ENCODE assay signal across 36 cellular contexts in the genomic region with DNA sequence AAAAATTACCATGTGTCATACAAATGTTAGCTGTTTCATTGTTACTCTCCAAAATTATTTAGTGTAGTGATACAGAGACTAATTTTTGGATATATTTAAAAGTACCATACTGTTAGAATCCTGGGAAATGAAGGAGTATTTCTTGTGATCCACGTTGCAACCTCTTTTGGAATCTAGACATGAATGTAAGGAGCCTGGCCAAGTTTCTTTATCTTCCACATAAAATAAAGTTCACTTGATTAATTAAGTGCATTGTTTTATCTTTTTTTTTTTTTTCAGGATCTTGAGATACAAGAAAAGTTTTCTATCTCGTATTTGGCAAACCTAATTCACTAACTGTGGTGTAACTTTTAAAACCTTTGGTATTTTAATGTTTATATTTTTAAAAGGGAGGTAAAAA.
"Had no signal": no experiment of that assay in that cellular context is flagged by ENCODE, and none has a peak within 500 bp of the region (broad histone marks: within the 10 kb centered on the region; RNA-seq: fewer than 3 reads in every experiment).

No MANE protein-coding gene starts in this region.

- H3K27ac ChIP-seq: adrenal gland, ascending aorta, brain microvascular endothelial cell, coronary artery, dorsolateral prefrontal cortex, esophagus muscularis mucosa, gastroesophageal sphincter, WERI-Rb-1 had no signal

- H3K9me3 ChIP-seq: adrenal gland, ascending aorta, esophagus muscularis mucosa, gastroesophageal sphincter had no signal

- H3K4me1 ChIP-seq: adrenal gland, ascending aorta, esophagus muscularis mucosa, gastroesophageal sphincter had no signal

- ATAC-seq: activated CD4-positive, alpha-beta T cell treated with anti-CD3 and anti-CD28 coated beads for 36 hours; activated CD8-positive, alpha-beta memory T cell treated with anti-CD3 and anti-CD28 coated beads, Interleukin-2, amount 10 ng/mL, durations not matched to agents 7 days and 5 days; activated CD8-positive, alpha-beta T cell treated with anti-CD3 and anti-CD28 coated beads, Interleukin-2, amount 10 ng/mL, durations not matched to agents 7 days and 5 days; activated naive CD8-positive, alpha-beta T cell treated with anti-CD3 and anti-CD28 coated beads, Interleukin-2, amount 50 U/mL, for 24 hours; gastroesophageal sphincter; T-helper 17 cell had no signal

- H3K27ac Mint-ChIP-seq: activated CD4-positive, alpha-beta memory T cell treated with anti-CD3 and anti-CD28 coated beads for 36 hours; activated CD4-positive, alpha-beta T cell treated with anti-CD3 and anti-CD28 coated beads for 36 hours; activated CD4-positive, alpha-beta T cell treated with anti-CD3 and anti-CD28 coated beads, Interleukin-2, amount 10 ng/mL, durations not matched to agents 24 days and 14 days; activated CD8-positive, alpha-beta memory T cell treated with anti-CD3 and anti-CD28 coated beads, Interleukin-2, amount 10 ng/mL, durations not matched to agents 7 days and 5 days; activated CD8-positive, alpha-beta T cell treated with anti-CD3 and anti-CD28 coated beads, Interleukin-2, amount 10 ng/mL, durations not matched to agents 7 days and 5 days; activated naive CD4-positive, alpha-beta T cell treated with anti-CD3 and anti-CD28 coated beads for 36 hours; activated naive CD4-positive, alpha-beta T cell treated with anti-CD3 and anti-CD28 coated beads, Interleukin-2, amount 50 U/mL, for 24 hours; activated naive CD8-positive, alpha-beta T cell treated with anti-CD3 and anti-CD28 coated beads for 36 hours; activated naive CD8-positive, alpha-beta T cell treated with anti-CD3 and anti-CD28 coated beads, Interleukin-2, amount 50 U/mL, for 24 hours; activated T-helper 1 cell treated with anti-CD3 and anti-CD28 coated beads, Interleukin-12 subunit alpha, Interleukin-12 subunit beta, Interleukin-2, Interleukin-4 antibody, amounts not matched to agents 30 ng/mL and 10 ng/mL and 1 ng/mL, durations not matched to agents 14 hours and 24 hours and 36 hours; activated T-helper 2 cell treated with anti-CD3 and anti-CD28 coated beads, Interferon-gamma antibody, Interleukin-2, Interleukin-4, amounts not matched to agents 10 μg/mL and 5 μg/mL and 100 μg/mL, durations not matched to agents 14 hours and 24 hours and 36 hours; dendritic cell treated with granulocyte-macrophage colony-stimulating factor and Interleukin-4, amounts not matched to agents 40 ng/mL and 50 ng/mL, for 4 days; endodermal cell; T-helper 17 cell; T-helper 2 cell treated with Interferon-gamma antibody and Interleukin-4, amounts not matched to agents 5 μg/mL and 100 μg/mL, for 36 hours had no signal

- H3K27me3 Mint-ChIP-seq: activated CD4-positive, alpha-beta memory T cell treated with anti-CD3 and anti-CD28 coated beads for 36 hours; activated CD4-positive, alpha-beta T cell treated with anti-CD3 and anti-CD28 coated beads for 36 hours; activated CD4-positive, alpha-beta T cell treated with anti-CD3 and anti-CD28 coated beads, Interleukin-2, amount 10 ng/mL, durations not matched to agents 24 days and 14 days; activated CD8-positive, alpha-beta memory T cell treated with anti-CD3 and anti-CD28 coated beads, Interleukin-2, amount 10 ng/mL, durations not matched to agents 7 days and 5 days; activated naive CD4-positive, alpha-beta T cell treated with anti-CD3 and anti-CD28 coated beads, Interleukin-2, amount 50 U/mL, for 24 hours; activated naive CD8-positive, alpha-beta T cell treated with anti-CD3 and anti-CD28 coated beads for 36 hours; activated naive CD8-positive, alpha-beta T cell treated with anti-CD3 and anti-CD28 coated beads, Interleukin-2, amount 50 U/mL, for 24 hours; central memory CD8-positive, alpha-beta T cell; dendritic cell treated with granulocyte-macrophage colony-stimulating factor and Interleukin-4, amounts not matched to agents 40 ng/mL and 50 ng/mL, for 4 days had no signal

- H3K4me3 ChIP-seq: adrenal gland, ascending aorta, coronary artery, dorsolateral prefrontal cortex, esophagus muscularis mucosa, gastroesophageal sphincter had no signal

- FAIRE-seq: bronchial epithelial cell had no signal

- H3K36me3 ChIP-seq: adrenal gland, ascending aorta, brain microvascular endothelial cell, esophagus muscularis mucosa, gastroesophageal sphincter, WERI-Rb-1 had no signal

- H3K9me3 Mint-ChIP-seq: activated naive CD4-positive, alpha-beta T cell treated with anti-CD3 and anti-CD28 coated beads for 36 hours; activated naive CD8-positive, alpha-beta T cell treated with anti-CD3 and anti-CD28 coated beads for 36 hours; central memory CD8-positive, alpha-beta T cell; dendritic cell treated with granulocyte-macrophage colony-stimulating factor and Interleukin-4, amounts not matched to agents 40 ng/mL and 50 ng/mL, for 4 days; endodermal cell had no signal

- H3K4me1 Mint-ChIP-seq: activated CD4-positive, alpha-beta T cell treated with anti-CD3 and anti-CD28 coated beads for 36 hours; activated CD4-positive, alpha-beta T cell treated with anti-CD3 and anti-CD28 coated beads, Interleukin-2, amount 10 ng/mL, durations not matched to agents 24 days and 14 days; activated CD8-positive, alpha-beta memory T cell treated with anti-CD3 and anti-CD28 coated beads, Interleukin-2, amount 10 ng/mL, durations not matched to agents 7 days and 5 days; activated naive CD4-positive, alpha-beta T cell treated with anti-CD3 and anti-CD28 coated beads, Interleukin-2, amount 50 U/mL, for 24 hours; activated naive CD8-positive, alpha-beta T cell treated with anti-CD3 and anti-CD28 coated beads for 36 hours; activated naive CD8-positive, alpha-beta T cell treated with anti-CD3 and anti-CD28 coated beads, Interleukin-2, amount 50 U/mL, for 24 hours; central memory CD8-positive, alpha-beta T cell; T-helper 17 cell had no signal

- H3K27me3 ChIP-seq: adrenal gland, ascending aorta, brain microvascular endothelial cell, dorsolateral prefrontal cortex, esophagus muscularis mucosa, gastroesophageal sphincter had no signal

- H3K4me3 Mint-ChIP-seq: activated CD4-positive, alpha-beta memory T cell treated with anti-CD3 and anti-CD28 coated beads for 36 hours; activated CD4-positive, alpha-beta T cell treated with anti-CD3 and anti-CD28 coated beads for 36 hours; activated CD4-positive, alpha-beta T cell treated with anti-CD3 and anti-CD28 coated beads, Interleukin-2, amount 10 ng/mL, durations not matched to agents 24 days and 14 days; activated CD8-positive, alpha-beta memory T cell treated with anti-CD3 and anti-CD28 coated beads, Interleukin-2, amount 10 ng/mL, durations not matched to agents 7 days and 5 days; activated CD8-positive, alpha-beta T cell treated with anti-CD3 and anti-CD28 coated beads, Interleukin-2, amount 10 ng/mL, durations not matched to agents 7 days and 5 days; activated naive CD4-positive, alpha-beta T cell treated with anti-CD3 and anti-CD28 coated beads for 36 hours; activated naive CD4-positive, alpha-beta T cell treated with anti-CD3 and anti-CD28 coated beads, Interleukin-2, amount 50 U/mL, for 24 hours; activated naive CD8-positive, alpha-beta T cell treated with anti-CD3 and anti-CD28 coated beads for 36 hours; activated naive CD8-positive, alpha-beta T cell treated with anti-CD3 and anti-CD28 coated beads, Interleukin-2, amount 50 U/mL, for 24 hours; activated T-helper 1 cell treated with anti-CD3 and anti-CD28 coated beads, Interleukin-12 subunit alpha, Interleukin-12 subunit beta, Interleukin-2, Interleukin-4 antibody, amounts not matched to agents 30 ng/mL and 10 ng/mL and 1 ng/mL, durations not matched to agents 14 hours and 24 hours and 36 hours; central memory CD8-positive, alpha-beta T cell; dendritic cell treated with granulocyte-macrophage colony-stimulating factor and Interleukin-4, amounts not matched to agents 40 ng/mL and 50 ng/mL, for 4 days; endodermal cell; T-helper 17 cell; T-helper 2 cell treated with Interferon-gamma antibody and Interleukin-4, amounts not matched to agents 5 μg/mL and 100 μg/mL, for 36 hours had no signal

- DNase-seq: activated CD4-positive, alpha-beta memory T cell treated with anti-CD3 and anti-CD28 coated beads for 36 hours; activated CD4-positive, alpha-beta T cell treated with anti-CD3 and anti-CD28 coated beads for 36 hours; activated CD4-positive, alpha-beta T cell treated with anti-CD3 and anti-CD28 coated beads, Interleukin-2, amount 10 ng/mL, durations not matched to agents 24 days and 14 days; activated CD4-positive, CD25-positive, alpha-beta regulatory T cell; activated CD4-positive, CD25-positive, alpha-beta regulatory T cell treated with anti-CD3 and anti-CD28 coated beads, Interleukin-2, amount 50 U/mL, for 72 hours; activated CD8-positive, alpha-beta memory T cell treated with anti-CD3 and anti-CD28 coated beads, Interleukin-2, amount 10 ng/mL, durations not matched to agents 7 days and 5 days; activated CD8-positive, alpha-beta memory T cell treated with anti-CD3 and anti-CD28 coated beads, Interleukin-2, amount 50 U/mL, for 4 hours; activated CD8-positive, alpha-beta T cell treated with anti-CD3 and anti-CD28 coated beads, Interleukin-2, amount 10 ng/mL, durations not matched to agents 7 days and 5 days; activated effector memory CD4-positive, alpha-beta T cell treated with anti-CD3 and anti-CD28 coated beads, Interleukin-2, amount 50 U/mL, for 16 hours; activated naive CD4-positive, alpha-beta T cell treated with anti-CD3 and anti-CD28 coated beads for 36 hours; activated naive CD8-positive, alpha-beta T cell treated with anti-CD3 and anti-CD28 coated beads for 36 hours; activated naive CD8-positive, alpha-beta T cell treated with anti-CD3 and anti-CD28 coated beads, Interleukin-2, amount 50 U/mL, for 24 hours; activated T-cell treated with anti-CD3 and anti-CD28 coated beads, Interleukin-2, amount 50 U/mL, for 1 hour; activated T-cell treated with anti-CD3 and anti-CD28 coated beads, Interleukin-2, amount 50 U/mL, for 48 hours; adrenal gland; brain microvascular endothelial cell; dorsolateral prefrontal cortex; effector memory CD4-positive, alpha-beta T cell; endodermal cell; erythroblast; foreskin melanocyte; T-helper 1 cell; T-helper 17 cell; T1000; WERI-Rb-1 had no signal

- H3K36me3 Mint-ChIP-seq: activated CD4-positive, alpha-beta memory T cell treated with anti-CD3 and anti-CD28 coated beads for 36 hours; activated CD8-positive, alpha-beta memory T cell treated with anti-CD3 and anti-CD28 coated beads, Interleukin-2, amount 10 ng/mL, durations not matched to agents 7 days and 5 days; activated naive CD4-positive, alpha-beta T cell treated with anti-CD3 and anti-CD28 coated beads, Interleukin-2, amount 50 U/mL, for 24 hours; activated naive CD8-positive, alpha-beta T cell treated with anti-CD3 and anti-CD28 coated beads for 36 hours had no signal
